ENCODE assay signal across 28 cellular contexts in the genomic region with DNA sequence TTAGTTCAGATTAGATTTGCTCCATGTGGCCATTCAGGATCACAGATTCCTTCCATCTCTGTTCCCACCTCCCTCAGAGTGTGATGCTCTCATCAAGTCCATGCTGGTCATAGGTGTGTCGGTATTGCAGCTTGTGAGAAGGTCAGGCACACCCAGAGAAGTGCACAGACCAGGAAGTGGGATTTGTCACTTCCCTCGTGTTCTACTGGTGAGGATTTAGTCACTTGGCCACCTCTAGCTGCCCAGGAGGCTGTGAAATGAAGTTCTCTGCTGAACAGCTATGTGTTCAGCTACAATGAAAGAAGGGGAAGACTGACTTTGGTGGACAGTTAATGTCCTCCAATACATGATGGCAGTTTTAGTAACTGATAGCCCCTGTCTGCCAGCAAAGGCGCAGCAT. TPM values are rescaled to one million over a fixed set of nuclear protein-coding genes. Genes with fewer than 3 reads are reported as not detected.
A peak's percentile ranks its signal among the peaks of the same experiment; 100 is the strongest.
DNase-seq lines count a peak whose midpoint lies in the region; ATAC-seq and TF ChIP-seq lines count a peak whose summit lies in the region.
"Had no signal": no experiment of that assay in that cellular context is flagged by ENCODE, and none has a peak within 500 bp of the region (broad histone marks: within the 10 kb centered on the region; RNA-seq: fewer than 3 reads in every experiment).

No MANE protein-coding gene starts in this region.

- no peak overlapping the region for H3K4me3 Mint-ChIP-seq in MCF 10A (ENCODE audit: unreplicated experiment)
- no peak overlapping the region for H3K4me3 Mint-ChIP-seq in central memory CD8-positive, alpha-beta T cell
- H3K4me3 Mint-ChIP-seq: GM23338, neural progenitor cell had no signal

- no peaks in the 10 kb centered on the region for H3K36me3 Mint-ChIP-seq in MCF 10A (ENCODE audit: insufficient read depth, unreplicated experiment)
- peaks cover 4% of the 10 kb centered on the region for H3K36me3 Mint-ChIP-seq in central memory CD8-positive, alpha-beta T cell (ENCODE audit: insufficient read depth)
- H3K36me3 Mint-ChIP-seq: neural progenitor cell had no signal

- intact Hi-C loops in MCF 10A (cut with micrococcal nuclease), result no loop called here
- intact Hi-C loops in breast epithelium (cut with DNase I; ENCODE audit: low total_unique reads), result no loop called here
- intact Hi-C loops in right lobe of liver (cut with DNase I), result no loop called here

- H3K27me3 ChIP-seq in breast epithelium (no peaks in the 10 kb centered on the region), right lobe of liver (no peaks in the 10 kb centered on the region)
- H3K27me3 ChIP-seq: BLaER1, cardiac muscle cell, gastroesophageal sphincter, hepatocyte, MG63, neural progenitor cell, right atrium auricular region, upper lobe of left lung had no signal

- no TSS peak for BruUV-seq in MCF 10A (replicated peaks; lab: Mats Ljungman, UMichigan)

- peaks cover 18% of the 10 kb centered on the region for H3K9me3 Mint-ChIP-seq in MCF 10A (ENCODE audit: unreplicated experiment)
- peaks cover 12% of the 10 kb centered on the region for H3K9me3 Mint-ChIP-seq in central memory CD8-positive, alpha-beta T cell

- ATAC-seq in central memory CD8-positive, alpha-beta T cell (replicated peaks; ENCODE audit: extremely low read depth, poor library complexity, severe bottlenecking), result no peak
- ATAC-seq in right lobe of liver, result no peak
- ATAC-seq: gastroesophageal sphincter, GM23338 had no signal

- no peak for TF ChIP-seq POLR2A in breast epithelium (IDR thresholded peaks at IDR 0.05)
- TF ChIP-seq POLR2A in right lobe of liver (IDR thresholded peaks at IDR 0.05), result no peak

- DNase-seq in MCF 10A (ENCODE audit: unreplicated experiment) (no peak), breast epithelium (ENCODE audit: low spot score in 2 of 2) (no peak), MV-4-11 (lab: John Stamatoyannopoulos, UW) (peak; percentile 18), right lobe of liver (no peak), dedifferentiated amniotic fluid mesenchymal stem cell (ENCODE audit: extremely low spot score) (no peak), NCI-H2196 treated with DMSO at 0.1 percent for 48 hours (lab: John Stamatoyannopoulos, UW; ENCODE audit: unreplicated experiment) (no peak)
- DNase-seq in central memory CD8-positive, alpha-beta T cell (ENCODE audit: low spot score in 2 of 2), result no peak
- DNase-seq: activated CD4-positive, CD25-positive, alpha-beta regulatory T cell treated with anti-CD3 and anti-CD28 coated beads, Interleukin-2, amount 50 U/mL, for 72 hours; activated gamma-delta T cell treated with Interleukin-2 at 50 U/mL for 16 hours; activated T-cell treated with anti-CD3 and anti-CD28 coated beads, Interleukin-2, amount 50 U/mL, for 1 hour; anterior cingulate cortex; cortex of kidney; MG63; NCI-H1436 treated with DMSO at 0.1 percent for 48 hours; NCI-H2107; NCI-H446; NCI-H774; stimulated activated CD4-positive, alpha-beta T cell treated with anti-CD3 and anti-CD28 coated beads, Interleukin-12 subunit alpha, Interleukin-12 subunit beta, amount 100 ng/mL, for 4 hours; stimulated activated CD4-positive, alpha-beta T cell treated with anti-CD3 and anti-CD28 coated beads, Interleukin-4, amount 100 ng/mL, for 1 hour; upper lobe of left lung had no signal

- no peak overlapping the region for H3K4me3 ChIP-seq in breast epithelium
- no peak overlapping the region for H3K4me3 ChIP-seq in right lobe of liver
- H3K4me3 ChIP-seq: BLaER1, cardiac muscle cell, gastroesophageal sphincter, GM23338, hepatocyte, MG63, neural progenitor cell, right atrium auricular region, upper lobe of left lung had no signal

- peaks cover 7% of the 10 kb centered on the region for H3K4me1 Mint-ChIP-seq in MCF 10A (ENCODE audit: insufficient read depth, unreplicated experiment)
- peaks cover 48% of the 10 kb centered on the region for H3K4me1 Mint-ChIP-seq in central memory CD8-positive, alpha-beta T cell

- no peaks in the 10 kb centered on the region for H3K27me3 Mint-ChIP-seq in MCF 10A (ENCODE audit: insufficient read depth, unreplicated experiment)
- no peaks in the 10 kb centered on the region for H3K27me3 Mint-ChIP-seq in central memory CD8-positive, alpha-beta T cell

- CTCF ChIA-PET in MCF 10A (lab: Yijun Ruan, JAX), result interaction anchor here (2.9 kb wide), 1 partner anchor 24 kb away, joined by 12 read pairs; no protein-coding TSS in a partner anchor

- no peak for TF ChIP-seq CTCF in MCF 10A (IDR thresholded peaks at IDR 0.05; ENCODE audit: unreplicated experiment)
- no peak for TF ChIP-seq CTCF in breast epithelium (IDR thresholded peaks at IDR 0.05)
- TF ChIP-seq CTCF in right lobe of liver (IDR thresholded peaks at IDR 0.05), result no peak

- WGBS in right lobe of liver (ENCODE audit: insufficient coverage, low coverage, low lambda C conversion rate, missing lambda C conversion rate), result 69% methylated on average over 2 of the region's 3 CpGs

- H3K9me3 ChIP-seq in breast epithelium (no peaks in the 10 kb centered on the region), right lobe of liver (no peaks in the 10 kb centered on the region)
- H3K9me3 ChIP-seq: gastroesophageal sphincter, MG63, right atrium auricular region had no signal

- H3K27ac ChIP-seq in breast epithelium (no peak overlapping the region), right lobe of liver (no peak overlapping the region)
- H3K27ac ChIP-seq: BLaER1, cardiac muscle cell, gastroesophageal sphincter, hepatocyte, neural progenitor cell, right atrium auricular region, RWPE1, upper lobe of left lung had no signal

- peaks cover 0 to 2% of the 10 kb centered on the region in 2 donors for H3K4me1 ChIP-seq in breast epithelium
- H3K4me1 ChIP-seq in right lobe of liver, result peaks cover 0 to 5% (median 2%) of the 10 kb centered on the region in 4 donors

- H3K36me3 ChIP-seq in breast epithelium (no peaks in the 10 kb centered on the region), right lobe of liver (no peaks in the 10 kb centered on the region)
- H3K36me3 ChIP-seq: BLaER1, cardiac muscle cell, gastroesophageal sphincter, MG63, neural progenitor cell, right atrium auricular region, upper lobe of left lung had no signal

- POLR2A ChIA-PET in MCF 10A (lab: Yijun Ruan, JAX), result no interaction called here

- H3K27ac Mint-ChIP-seq in MCF 10A (ENCODE audit: low read depth, unreplicated experiment), result peak overlapping the region; percentile 63
- peak overlapping the region; percentile 54 for H3K27ac Mint-ChIP-seq in central memory CD8-positive, alpha-beta T cell (ENCODE audit: low read depth)
- H3K27ac Mint-ChIP-seq: GM23338, neural progenitor cell had no signal

RNA-seq across cellular contexts. Expression of gene LANCL1, which starts 3.5 kb away (rescaled TPM):
- total RNA-seq in MCF 10A (2022), result 33.7 and 34.1 TPM in 2 replicates
- 10 to 100 TPM; 30.5 to 44.2 (median 43.7) TPM for total RNA-seq in breast epithelium
- total RNA-seq in right lobe of liver, result 10 to 100 TPM; 16.1 to 20.6 (median 17.5) TPM
